ENCODE assay signal across 8 cellular contexts in genomic region chr6:73579851-73580246, GRCh38. TPM values are rescaled to one million over a fixed set of nuclear protein-coding genes. Genes with fewer than 3 reads are reported as not detected.
DNase-seq lines count a peak whose midpoint lies in the region; ATAC-seq, FAIRE-seq and TF ChIP-seq lines count a peak whose summit lies in the region.

No MANE protein-coding gene starts in this region.

- no peaks in the 10 kb centered on the region for H3K79me2 ChIP-seq in K562 (ENCODE audit: control insufficient read depth, insufficient read depth, low read length)

- no peak for FAIRE-seq in K562 (lab: Jason Lieb, UNC)

- WGBS in K562 (ENCODE audit: insufficient coverage, low coverage, missing lambda C conversion rate) = 34% methylated on average over 3 of the region's 4 CpGs

- no peaks in the 10 kb centered on the region for H3K36me3 ChIP-seq in K562 (ENCODE audit: control insufficient read depth, insufficient read depth, low read length)

- no peak for TF ChIP-seq EP300 in K562 (IDR thresholded peaks at IDR 0.05; ENCODE audit: low read length)

- DNase-seq in Ammon's horn (ENCODE audit: low spot score) (peak; percentile 50), MV-4-11 (lab: John Stamatoyannopoulos, UW) (peak; percentile 60), K562 (ENCODE audit: extremely low read depth in 1 of 4, low spot score in 3 of 4) (peak; percentile 31 to 57 (median 48)), iPS-NIHi7 (ENCODE audit: extremely low spot score) (peak; percentile 69), NCI-H146 (lab: John Stamatoyannopoulos, UW) (no peak), NCI-H1105 (lab: John Stamatoyannopoulos, UW) (no peak)

- no peaks in the 10 kb centered on the region for H4K20me1 ChIP-seq in K562 (replicated peaks; ENCODE audit: control insufficient read depth, insufficient read depth, low read length)

- H3K27ac ChIP-seq in K562 (ENCODE audit: extremely low read depth, low read depth, low read length) (peak overlapping the region; percentile 93), skin epidermis (peak overlapping the region in 20 of 21 experiments; percentile 69 to 96 (median 88))

- no peak for TF ChIP-seq POLR2A in K562 (conservative IDR thresholded peaks at IDR 0.05)

- H3K9me1 ChIP-seq in K562 (ENCODE audit: control insufficient read depth, insufficient read depth, low read length) = peaks cover 3% of the 10 kb centered on the region

- BruUV-seq in K562 (replicated peaks; lab: Mats Ljungman, UMichigan) = no TSS peak

- peak; percentile 15 for ATAC-seq in GM21576 (IDR thresholded peaks at IDR 0.05; ENCODE audit: unreplicated experiment)
- peak; percentile 63 for ATAC-seq in K562

- peaks cover 13 to 23% of the 10 kb centered on the region in 2 experiments for H3K4me1 ChIP-seq in K562 (replicated peaks in 1 of 2; ENCODE audit: control insufficient read depth in 2 of 2, insufficient read depth in 2 of 2, low read length in 2 of 2)

- intact Hi-C loops in K562 (cut with micrococcal nuclease) = loop anchor here (1.0 kb wide), 2 partner anchors 16 to 59 kb away; partner anchors contain the start of gene EEF1A1

- in situ Hi-C loops in K562 (cut with MboI) = no loop called here

- 0 out of 2 replicates have a peak, but pooled peaks cover 2% of the 10 kb centered on the region for H3K9me3 ChIP-seq in K562 (replicated peaks; ENCODE audit: control insufficient read depth, insufficient read depth, low read depth, low read length)

- H3K9ac ChIP-seq in K562 (ENCODE audit: insufficient read depth in 1 of 2, low read depth in 2 of 2, low read length in 2 of 2) = peak overlapping the region; percentile 80 to 86; a peak in 3 of 4 replicates

- H3K4me2 ChIP-seq in K562 (ENCODE audit: insufficient read depth, low read length) = peak overlapping the region; percentile 73

- TF ChIP-seq CTCF in K562 (IDR thresholded peaks at IDR 0.05 in 2 of 3, conservative IDR thresholded peaks at IDR 0.05 in 1 of 3; ENCODE audit: insufficient read depth in 2 of 3, low read depth in 1 of 3, low read length in 3 of 3) = no peak

- no peaks in the 10 kb centered on the region for H3K27me3 ChIP-seq in K562 (ENCODE audit: control insufficient read depth in 2 of 2, insufficient read depth in 2 of 2, low read length in 2 of 2)

- TF ChIP-seq RAD21 in K562 (CRISPR knock-in tag; conservative IDR thresholded peaks at IDR 0.05 in 1 of 2, IDR thresholded peaks at IDR 0.05 in 1 of 2) = no peak

- peak overlapping the region; percentile 97 for H2AFZ ChIP-seq in K562 (ENCODE audit: low read depth, low read length)

- POLR2A ChIA-PET in K562 (lab: Yijun Ruan, JAX) = interaction anchor here (0.5 to 2.8 kb wide), 10 partner anchors 10 to 118 kb away, joined by 3 to 38 read pairs (median 6); partner anchors contain the start of genes EEF1A1 and MTO1

- CTCF ChIA-PET in K562 (lab: Yijun Ruan, JAX; ENCODE audit: low intra/inter-chr PET ratio) = interaction anchor here (0.7 to 1.2 kb wide), 2 partner anchors 31 to 64 kb away, joined by 4 to 6 read pairs; no protein-coding TSS in a partner anchor

- H3K4me3 ChIP-seq in K562 (0 out of 2 replicates have a peak overlapping the region, but pooled peaks have one; percentile 23), skin epidermis (peak overlapping the region in 3 of 7 experiments; percentile 9 to 23 (median 15))

TF ChIP-seq in K562, 482 proteins besides CTCF, POLR2A, EP300 and RAD21:
- TF ChIP-seq HDAC3 (IDR thresholded peaks at IDR 0.05; ENCODE audit: borderline replicate concordance, partially characterized antibody) (peak; percentile 28), MYC (IDR thresholded peaks at IDR 0.05; ENCODE audit: low read depth, low read length) (peak; percentile 64; the same call in 1 of the 2 replicates), MYC (CRISPR knock-in tag; IDR thresholded peaks at IDR 0.05; ENCODE audit: borderline replicate concordance, low read depth) (no peak), NR2C1 (IDR thresholded peaks at IDR 0.05) (0 out of 2 replicates have a peak, but pooled peaks have one; percentile 14), NR2C1 (tag; IDR thresholded peaks at IDR 0.05) (no peak), MBD2 (IDR thresholded peaks at IDR 0.05; ENCODE audit: borderline replicate concordance, low read depth) (0 out of 2 replicates have a peak, but pooled peaks have one; percentile 39), ZFP91 (CRISPR knock-in tag; IDR thresholded peaks at IDR 0.05) (no peak), NR2C2 (CRISPR knock-in tag; IDR thresholded peaks at IDR 0.05) (no peak), NR2C2 (tag; IDR thresholded peaks at IDR 0.05) (peak; percentile 75), XRCC5 (IDR thresholded peaks at IDR 0.05; ENCODE audit: low read depth, low read length) (peak; percentile 8; the same call in 1 of the 2 replicates), ZNF384 (IDR thresholded peaks at IDR 0.05; ENCODE audit: low read depth, low read length) (peak; percentile 92), KDM1A (IDR thresholded peaks at IDR 0.05) (0 out of 4 replicates have a peak, but pooled peaks of 1 of the 2 experiments have one; percentile 2), GABPA (tag; conservative IDR thresholded peaks at IDR 0.05; ENCODE audit: low read depth) (0 out of 2 replicates have a peak, but pooled peaks have one; percentile 46), EZH2 (IDR thresholded peaks at IDR 0.05; ENCODE audit: borderline replicate concordance, low read depth, low read length) (no peak), SPI1 (IDR thresholded peaks at IDR 0.05; ENCODE audit: borderline replicate concordance, low read depth, low read length) (0 out of 2 replicates have a peak, but pooled peaks have one; percentile 22), PYGO2 (tag; IDR thresholded peaks at IDR 0.05) (no peak), CGGBP1 (CRISPR knock-in tag; IDR thresholded peaks at IDR 0.05) (no peak), ZNF589 (CRISPR knock-in tag; IDR thresholded peaks at IDR 0.05; ENCODE audit: low read depth) (0 out of 2 replicates have a peak, but pooled peaks have one; percentile 27)

RNA-seq across cellular contexts. Expression of gene EEF1A1, which starts 59.0 kb away (rescaled TPM):
- 1,932 and 2,326 TPM in 2 replicates for total RNA-seq in K562 (2011; cell fraction: chromatin; rRNA removed; ENCODE audit: low replicate concordance)
- total RNA-seq in K562 (2011; cell fraction: nucleolus; rRNA removed) = 1,765 and 1,966 TPM in 2 replicates
- 2,955 and 4,950 TPM in 2 replicates for total RNA-seq in K562 (2011; cell fraction: nucleoplasm; rRNA removed)
- 8,400 and 9,577 TPM in 2 replicates for total RNA-seq in K562 (2014; rRNA removed)
- total RNA-seq in K562 (2014; rRNA removed; fragmentation: Illumina TruSeq; extraction: Trizol) = 12,995 and 14,391 TPM in 2 replicates
- total RNA-seq in K562 (2015; rRNA removed; fragmentation: Illumina TruSeq; extraction: Trizol) = 12,931 and 13,052 TPM in 2 replicates
- total RNA-seq in K562 (2021) = 11,082 and 11,449 TPM in 2 replicates
- 17,323 and 19,925 TPM in 2 replicates for polyA plus RNA-seq in K562 (2011; rRNA removed)
- polyA plus RNA-seq in K562 (2011; cell fraction: cytosol; rRNA removed) = 8,489 and 17,996 TPM in 2 replicates
- 2,973 and 6,796 TPM in 2 replicates for polyA plus RNA-seq in K562 (2011; cell fraction: nucleus; rRNA removed)
- 12,775 and 16,724 TPM in 2 replicates for polyA plus RNA-seq in K562 (2012)
- 11,237 and 11,368 TPM in 2 replicates for polyA plus RNA-seq in K562 (2014; fragmentation: Illumina TruSeq; extraction: Trizol)
- 1,000 to 10,000 TPM; 6,453 to 7,909 TPM for polyA plus RNA-seq in K562 (2014; fragmentation: Nextera tagmentation; extraction: Ambion mirVana)
- 9,792 and 9,810 TPM in 2 replicates for polyA plus RNA-seq in K562 (2014; rRNA removed)
- 13,120 and 13,707 TPM in 2 replicates for polyA minus RNA-seq in K562 (2011; rRNA and poly(A)+ RNA removed)
- 5,589 and 5,926 TPM in 2 replicates for polyA minus RNA-seq in K562 (2011; cell fraction: cytosol; rRNA and poly(A)+ RNA removed)
- polyA minus RNA-seq in K562 (2011; cell fraction: nucleus; rRNA and poly(A)+ RNA removed) = 792 and 2,209 TPM in 2 replicates

Comparison
In these comparisons a context has a peak if more than half of its experiments do, and no peak if none do; other contexts are left out.
1. DNase-seq: peak in Ammon's horn (single experiment), MV-4-11 (single experiment), K562 (4 of 4) and iPS-NIHi7 (single experiment); none in NCI-H146 (single experiment) and NCI-H1105 (single experiment).